ENCODE assay signal across 1 cellular context in genomic region chr1:52629667-52630066, GRCh38.
TF ChIP-seq lines count a peak whose summit lies in the region.

No MANE protein-coding gene starts in this region.

TF ChIP-seq in GM23338, 12 proteins besides CTCF, POLR2A, EP300 and RAD21 (continued from another document):
- no peak for TF ChIP-seq REST (IDR thresholded peaks at IDR 0.05; ENCODE audit: unreplicated experiment)
- no peak for TF ChIP-seq STAT1 (IDR thresholded peaks at IDR 0.05; ENCODE audit: unreplicated experiment)
- TF ChIP-seq JUNB (IDR thresholded peaks at IDR 0.05; ENCODE audit: unreplicated experiment) = no peak
- TF ChIP-seq CREB1 (CRISPR knock-in tag; IDR thresholded peaks at IDR 0.05; ENCODE audit: low read depth) = no peak
- no peak for TF ChIP-seq ZNF114 (CRISPR knock-in tag; IDR thresholded peaks at IDR 0.05)
- no peak for TF ChIP-seq EZH2phosphoT487 (IDR thresholded peaks at IDR 0.05; ENCODE audit: unreplicated experiment)
- no peak for TF ChIP-seq NANOG (IDR thresholded peaks at IDR 0.05; ENCODE audit: borderline replicate concordance)
- no peak for TF ChIP-seq POLR2AphosphoS5 (IDR thresholded peaks at IDR 0.05; ENCODE audit: low read depth)
- TF ChIP-seq EZH2 (IDR thresholded peaks at IDR 0.05; ENCODE audit: low read depth, unreplicated experiment) = no peak
- TF ChIP-seq ETS1 (IDR thresholded peaks at IDR 0.05) = no peak
